8 cellular contexts compared by ENCODE assay signal in the genomic region with DNA sequence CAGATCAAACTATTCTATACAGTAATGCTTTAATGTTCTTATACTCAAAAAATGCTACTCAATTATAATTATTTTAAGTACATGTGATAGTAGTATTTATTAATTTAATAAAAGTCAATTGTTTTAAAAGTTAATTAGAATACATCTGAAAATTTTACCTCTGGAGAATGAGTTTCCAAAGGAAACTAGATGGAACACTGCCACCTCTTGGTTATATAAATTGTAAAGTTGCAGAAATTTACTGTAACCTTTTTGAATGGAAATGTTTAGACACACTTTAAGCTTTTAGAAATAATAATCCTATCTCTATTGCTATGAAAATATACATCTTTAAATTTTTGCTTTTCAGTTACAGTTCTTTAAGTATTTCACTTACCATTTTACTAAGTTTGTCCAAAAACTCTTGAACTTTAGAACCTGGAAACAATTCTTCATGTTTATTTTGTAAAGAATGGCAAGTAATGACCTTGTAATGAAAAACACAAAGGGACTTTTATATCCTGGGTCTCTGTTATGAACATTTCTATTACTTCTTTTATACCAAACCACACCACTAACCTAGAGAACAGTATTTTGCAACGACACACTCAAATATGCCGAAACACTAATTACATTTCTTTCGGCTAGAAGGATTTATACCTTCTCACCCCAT. TPM values are rescaled to one million over a fixed set of nuclear protein-coding genes. Genes with fewer than 3 reads are reported as not detected.
DNase-seq lines count a peak whose midpoint lies in the region; ATAC-seq and TF ChIP-seq lines count a peak whose summit lies in the region.
"Had no signal": no experiment of that assay in that cellular context is flagged by ENCODE, and none has a peak within 500 bp of the region (broad histone marks: within the 10 kb centered on the region; RNA-seq: fewer than 3 reads in every experiment).

No MANE protein-coding gene starts in this region.

- no peak for ATAC-seq in HG02610 (IDR thresholded peaks at IDR 0.05; ENCODE audit: unreplicated experiment)

- peak; percentile 12 for TF ChIP-seq CTCF in GM10248 (IDR thresholded peaks at IDR 0.05; ENCODE audit: control extremely low read depth, extremely low read depth, low read depth, missing control alignments)
- no peak for TF ChIP-seq CTCF in NB4 (IDR thresholded peaks at IDR 0.05; ENCODE audit: low read depth, low read length)
- TF ChIP-seq CTCF in osteocyte (IDR thresholded peaks at IDR 0.05) = peak; percentile 72

- CTCF ChIA-PET in GM10248 (lab: Yijun Ruan, JAX) = interaction anchor here (2.2 to 3.7 kb wide), 2 partner anchors 270 to 610 kb away, joined by 7 to 26 read pairs; no protein-coding TSS in a partner anchor
- CTCF ChIA-PET in activated CD4-positive, alpha-beta memory T cell treated with anti-CD3 and anti-CD28 coated beads, Interleukin-2, amount 10 ng/mL, durations not matched to agents 7 days and 5 days (lab: Charles Lee) = no interaction called here

- DNase-seq in GM10248 (ENCODE audit: extremely low spot score) (no peak), NB4 (ENCODE audit: low read depth) (peak; percentile 5), dermis blood vessel endothelial cell (peak; percentile 50), osteocyte (ENCODE audit: extremely low spot score, unreplicated experiment) (no peak)
- no peak for DNase-seq in activated CD4-positive, alpha-beta memory T cell treated with anti-CD3 and anti-CD28 coated beads, Interleukin-2, amount 10 ng/mL, durations not matched to agents 7 days and 5 days
- no peak for DNase-seq in stimulated activated CD4-positive, alpha-beta T cell treated with anti-CD3 and anti-CD28 coated beads, Interleukin-2, amount 100 ng/mL, for 48 hours
- DNase-seq: MV-4-11 had no signal

- no peaks in the 10 kb centered on the region for H3K27me3 Mint-ChIP-seq in osteocyte (ENCODE audit: unreplicated experiment)
- no peaks in the 10 kb centered on the region for H3K27me3 Mint-ChIP-seq in activated CD4-positive, alpha-beta memory T cell treated with anti-CD3 and anti-CD28 coated beads, Interleukin-2, amount 10 ng/mL, durations not matched to agents 7 days and 5 days

- H3K36me3 Mint-ChIP-seq in osteocyte (ENCODE audit: unreplicated experiment) = no peaks in the 10 kb centered on the region
- H3K36me3 Mint-ChIP-seq in activated CD4-positive, alpha-beta memory T cell treated with anti-CD3 and anti-CD28 coated beads, Interleukin-2, amount 10 ng/mL, durations not matched to agents 7 days and 5 days (ENCODE audit: low read depth) = no peaks in the 10 kb centered on the region

- no peaks in the 10 kb centered on the region for H3K9me3 Mint-ChIP-seq in osteocyte (ENCODE audit: unreplicated experiment)
- peaks cover 2% of the 10 kb centered on the region for H3K9me3 Mint-ChIP-seq in activated CD4-positive, alpha-beta memory T cell treated with anti-CD3 and anti-CD28 coated beads, Interleukin-2, amount 10 ng/mL, durations not matched to agents 7 days and 5 days

- TF ChIP-seq POLR2A in NB4 (IDR thresholded peaks at IDR 0.05; ENCODE audit: extremely low read depth, insufficient read length) = no peak

- no peak overlapping the region for H3K4me3 Mint-ChIP-seq in osteocyte (ENCODE audit: unreplicated experiment)
- H3K4me3 Mint-ChIP-seq in activated CD4-positive, alpha-beta memory T cell treated with anti-CD3 and anti-CD28 coated beads, Interleukin-2, amount 10 ng/mL, durations not matched to agents 7 days and 5 days = no peak overlapping the region

- peaks cover 11% of the 10 kb centered on the region for H3K4me1 Mint-ChIP-seq in osteocyte (ENCODE audit: unreplicated experiment)
- H3K4me1 Mint-ChIP-seq in activated CD4-positive, alpha-beta memory T cell treated with anti-CD3 and anti-CD28 coated beads, Interleukin-2, amount 10 ng/mL, durations not matched to agents 7 days and 5 days = no peaks in the 10 kb centered on the region

- no peak overlapping the region for H3K27ac Mint-ChIP-seq in osteocyte (ENCODE audit: unreplicated experiment)
- H3K27ac Mint-ChIP-seq in activated CD4-positive, alpha-beta memory T cell treated with anti-CD3 and anti-CD28 coated beads, Interleukin-2, amount 10 ng/mL, durations not matched to agents 7 days and 5 days = no peak overlapping the region

- no peak overlapping the region for H3K4me3 ChIP-seq in NB4 (ENCODE audit: low read depth, low read length)

- POLR2A ChIA-PET in GM10248 (lab: Yijun Ruan, JAX) = no interaction called here
- POLR2A ChIA-PET in activated CD4-positive, alpha-beta memory T cell treated with anti-CD3 and anti-CD28 coated beads, Interleukin-2, amount 10 ng/mL, durations not matched to agents 7 days and 5 days (lab: Charles Lee) = no interaction called here

RNA-seq across cellular contexts. Expression of a gene that starts 10.9 kb away (rescaled TPM):
- total RNA-seq in dermis blood vessel endothelial cell (not detected in 2 replicates), osteocyte (not detected in 2 replicates)
- not detected for total RNA-seq in activated CD4-positive, alpha-beta memory T cell treated with anti-CD3 and anti-CD28 coated beads, Interleukin-2, amount 10 ng/mL, durations not matched to agents 7 days and 5 days

Comparison
In these comparisons a context has a peak if more than half of its experiments do, and no peak if none do; other contexts are left out.
1. DNase-seq: peak in NB4 (single experiment) and dermis blood vessel endothelial cell (single experiment); none in GM10248 (single experiment), osteocyte (single experiment), activated CD4-positive, alpha-beta memory T cell treated with anti-CD3 and anti-CD28 coated beads, Interleukin-2, amount 10 ng/mL, durations not matched to agents 7 days and 5 days (single experiment) and stimulated activated CD4-positive, alpha-beta T cell treated with anti-CD3 and anti-CD28 coated beads, Interleukin-2, amount 100 ng/mL, for 48 hours (0 of 2).